ENCODE assay signal across 23 cellular contexts in the genomic region with DNA sequence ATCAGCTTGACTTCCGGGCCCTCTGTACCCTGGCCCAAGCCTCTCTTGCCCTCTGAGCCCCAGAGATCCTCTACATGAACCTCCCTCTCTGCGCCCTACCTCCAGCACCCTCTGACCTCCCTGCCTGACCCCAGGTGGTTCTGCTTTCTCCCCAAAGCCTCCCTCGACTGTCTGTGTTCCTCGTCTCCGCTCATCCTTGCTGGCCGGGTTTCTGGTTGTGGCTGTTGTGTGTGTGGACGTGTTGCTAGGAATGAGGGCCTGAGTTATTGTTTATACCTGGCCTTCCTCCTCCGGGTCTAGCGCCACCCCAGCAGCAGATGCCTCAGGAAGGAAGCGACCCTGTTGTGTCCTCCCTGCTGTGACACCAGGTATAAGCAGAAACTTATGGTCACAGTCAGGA.
DNase-seq lines count a peak whose midpoint lies in the region; ATAC-seq, FAIRE-seq and TF ChIP-seq lines count a peak whose summit lies in the region.
"Had no signal": no experiment of that assay in that cellular context is flagged by ENCODE, and none has a peak within 500 bp of the region (broad histone marks: within the 10 kb centered on the region; RNA-seq: fewer than 3 reads in every experiment).

No MANE protein-coding gene starts in this region.

- no peak overlapping the region for H3K9ac ChIP-seq in HepG2 (ENCODE audit: insufficient read depth, low read depth, low read length)

- no peak for DNase-seq in HepG2 (ENCODE audit: low spot score)
- no peak for DNase-seq in right lobe of liver
- no peak for DNase-seq in WTC11 (ENCODE audit: low spot score)
- no peak for DNase-seq in nephron progenitor cell
- peak; percentile 44 for DNase-seq in upper lobe of right lung
- DNase-seq in central memory CD4-positive, alpha-beta T cell: no peak
- DNase-seq in transverse colon: no peak
- DNase-seq: AML-193; C1 segment of cervical spinal cord; CD8-positive, alpha-beta memory T cell; GDM1; H7; HFFc6; KBM-7; NCI-H1092; NCI-H1436; NCI-H187 treated with DMSO at 0.1 percent for 48 hours; NCI-H748 treated with DMSO at 0.1 percent for 48 hours; NK-92 treated with Interleukin-12 subunit alpha and Interleukin-12 subunit beta, amount 100 ng/mL, for 24 hours had no signal

- H3K4me3 Mint-ChIP-seq in WTC11 (no peak overlapping the region), nephron progenitor cell (no peak overlapping the region)
- H3K4me3 Mint-ChIP-seq: CD8-positive, alpha-beta memory T cell; HFFc6 had no signal

- H3K27me3 Mint-ChIP-seq in WTC11 (ENCODE audit: low read depth): no peaks in the 10 kb centered on the region
- H3K27me3 Mint-ChIP-seq in nephron progenitor cell (ENCODE audit: low read depth, poor library complexity): peaks cover 3% of the 10 kb centered on the region

- no peaks in the 10 kb centered on the region for H4K20me1 ChIP-seq in HepG2 (ENCODE audit: insufficient read depth, low read length)

- H3K4me1 Mint-ChIP-seq in WTC11 (peaks cover 49% of the 10 kb centered on the region), nephron progenitor cell (peaks cover 72% of the 10 kb centered on the region)
- H3K4me1 Mint-ChIP-seq: CD8-positive, alpha-beta memory T cell had no signal

- H3K27ac ChIP-seq in HepG2 (ENCODE audit: extremely low read length, insufficient read depth, low read length): no peak overlapping the region
- no peak overlapping the region for H3K27ac ChIP-seq in right lobe of liver
- H3K27ac ChIP-seq in upper lobe of right lung: no peak overlapping the region
- no peak overlapping the region for H3K27ac ChIP-seq in transverse colon
- H3K27ac ChIP-seq: HL-60 had no signal

- POLR2A ChIA-PET in HepG2 (lab: Yijun Ruan, JAX): no interaction called here
- POLR2A ChIA-PET in WTC11 (lab: Charles Lee): no interaction called here

- no peak overlapping the region for H3K4me2 ChIP-seq in HepG2 (ENCODE audit: low read depth, low read length)

- no peaks in the 10 kb centered on the region for H3K4me1 ChIP-seq in HepG2 (ENCODE audit: insufficient read depth, low read length)
- H3K4me1 ChIP-seq in right lobe of liver: no peaks in the 10 kb centered on the region
- no peaks in the 10 kb centered on the region for H3K4me1 ChIP-seq in upper lobe of right lung
- no peaks in the 10 kb centered on the region for H3K4me1 ChIP-seq in transverse colon

- H3K36me3 Mint-ChIP-seq in WTC11: no peaks in the 10 kb centered on the region
- H3K36me3 Mint-ChIP-seq in nephron progenitor cell (ENCODE audit: low read depth): no peaks in the 10 kb centered on the region
- H3K36me3 Mint-ChIP-seq: CD8-positive, alpha-beta memory T cell had no signal

- TF ChIP-seq EP300 in HepG2 (IDR thresholded peaks at IDR 0.05; ENCODE audit: low read depth in 2 of 2, low read length in 2 of 2): no peak
- TF ChIP-seq EP300 in HepG2 (CRISPR knock-in tag; IDR thresholded peaks at IDR 0.05; ENCODE audit: borderline replicate concordance): no peak
- TF ChIP-seq EP300 in transverse colon (IDR thresholded peaks at IDR 0.05; ENCODE audit: low read depth): no peak

- no peak for TF ChIP-seq POLR2A in HepG2 (IDR thresholded peaks at IDR 0.05; ENCODE audit: insufficient read depth in 1 of 2, low read depth in 2 of 2, low read length in 2 of 2)
- TF ChIP-seq POLR2A in right lobe of liver (IDR thresholded peaks at IDR 0.05): no peak
- TF ChIP-seq POLR2A in transverse colon (IDR thresholded peaks at IDR 0.05): no peak

- ATAC-seq in HepG2: peak; percentile 50
- ATAC-seq in right lobe of liver: no peak
- no peak for ATAC-seq in WTC11
- ATAC-seq in upper lobe of right lung: no peak
- no peak for ATAC-seq in HG03442 (IDR thresholded peaks at IDR 0.05; ENCODE audit: unreplicated experiment)

- H3K36me3 ChIP-seq in HepG2 (replicated peaks in 1 of 2; ENCODE audit: control insufficient read depth in 1 of 2, insufficient read depth in 2 of 2, low read length in 2 of 2) (no peaks in the 10 kb centered on the region), right lobe of liver (no peaks in the 10 kb centered on the region), upper lobe of right lung (no peaks in the 10 kb centered on the region), transverse colon (no peaks in the 10 kb centered on the region)

- 43% methylated on average over 6 of the region's 10 CpGs for WGBS in HepG2 (ENCODE audit: low lambda C conversion rate)
- 80% methylated on average over 3 of the region's 10 CpGs for WGBS in right lobe of liver (ENCODE audit: insufficient coverage, low coverage, low lambda C conversion rate, missing lambda C conversion rate)
- 84% methylated on average over 10 of the region's 10 CpGs; no CpG with 5 or more reads in 1 of the 2 donors for WGBS in transverse colon (ENCODE audit: low coverage in 1 of 2), 2 donors

- H3K27ac Mint-ChIP-seq in WTC11 (0 out of 2 replicates have a peak overlapping the region, but pooled peaks have one; percentile 52), nephron progenitor cell (peak overlapping the region; percentile 31)
- H3K27ac Mint-ChIP-seq: CD8-positive, alpha-beta memory T cell; HFFc6 had no signal

- BruUV-seq in HepG2 (replicated peaks; lab: Mats Ljungman, UMichigan): no TSS peak

- TF ChIP-seq RAD21 in HepG2 (CRISPR knock-in tag; IDR thresholded peaks at IDR 0.05): no peak

- intact Hi-C loops in HepG2 (cut with micrococcal nuclease; ENCODE audit: unreplicated experiment) (no loop called here), right lobe of liver (cut with DNase I) (no loop called here), upper lobe of right lung (cut with DNase I) (no loop called here), transverse colon (cut with DNase I; ENCODE audit: low total_unique reads) (no loop called here)

- H3K4me3 ChIP-seq in HepG2 (replicated peaks in 1 of 3; ENCODE audit: insufficient read depth in 1 of 3, low read depth in 2 of 3, low read length in 3 of 3) (no peak overlapping the region), right lobe of liver (no peak overlapping the region), upper lobe of right lung (no peak overlapping the region), transverse colon (no peak overlapping the region)

- no peaks in the 10 kb centered on the region for H3K79me2 ChIP-seq in HepG2 (ENCODE audit: insufficient read depth, low read length)

- H3K9me3 Mint-ChIP-seq in WTC11 (no peaks in the 10 kb centered on the region), nephron progenitor cell (no peaks in the 10 kb centered on the region)
- H3K9me3 Mint-ChIP-seq: CD8-positive, alpha-beta memory T cell; HFFc6 had no signal

- H3K9me3 ChIP-seq in HepG2 (ENCODE audit: low read length) (no peaks in the 10 kb centered on the region), right lobe of liver (no peaks in the 10 kb centered on the region), upper lobe of right lung (no peaks in the 10 kb centered on the region), transverse colon (no peaks in the 10 kb centered on the region)

- TF ChIP-seq CTCF in HepG2 (CRISPR knock-in tag; IDR thresholded peaks at IDR 0.05) (no peak), right lobe of liver (IDR thresholded peaks at IDR 0.05) (no peak), WTC11 (IDR thresholded peaks at IDR 0.05) (no peak), nephron progenitor cell (IDR thresholded peaks at IDR 0.05) (no peak), upper lobe of right lung (IDR thresholded peaks at IDR 0.05) (no peak), transverse colon (IDR thresholded peaks at IDR 0.05) (no peak)

- FAIRE-seq in HepG2 (lab: Jason Lieb, UNC): no peak
- FAIRE-seq: D721Med, GM18507 had no signal

- in situ Hi-C loops in HepG2 (cut with HindIII; ENCODE audit: extremely low pct_ligation_motif_present, low pct_unique_long_range_greater_than_20kb): no loop called here
- in situ Hi-C loops in transverse colon (cut with MboI; ENCODE audit: low pct_ligation_motif_present in 1 of 4, low pct_unique_long_range_greater_than_20kb in 1 of 4, low sequenced_read_pairs in 3 of 4): loop anchor here in 1 of 4 donors (25.0 kb wide), 1 partner anchor 183 kb away; the partner anchor contains the start of gene DCPS

- no peak overlapping the region for H2AFZ ChIP-seq in HepG2 (ENCODE audit: low read length)

- peaks cover 2 to 54% of the 10 kb centered on the region in 2 experiments; a peak in 4 of 5 replicates for H3K27me3 ChIP-seq in HepG2 (ENCODE audit: control insufficient read depth in 1 of 2, insufficient read depth in 2 of 2, low read length in 2 of 2)
- H3K27me3 ChIP-seq in right lobe of liver: no peaks in the 10 kb centered on the region
- no peaks in the 10 kb centered on the region for H3K27me3 ChIP-seq in upper lobe of right lung
- peaks cover 22% of the 10 kb centered on the region for H3K27me3 ChIP-seq in transverse colon

- CTCF ChIA-PET in HepG2 (lab: Yijun Ruan, JAX; ENCODE audit: low intra/inter-chr PET ratio, low total read pairs): no interaction called here
- CTCF ChIA-PET in WTC11 (lab: Charles Lee): interaction anchor here (1.0 to 5.2 kb wide), 4 partner anchors 9 to 112 kb away, joined by 3 to 46 read pairs (median 4); no protein-coding TSS in a partner anchor

TF ChIP-seq in HepG2, 621 proteins besides CTCF, POLR2A, EP300 and RAD21 (continues in another document):
- TF ChIP-seq TEAD2 (CRISPR knock-in tag; IDR thresholded peaks at IDR 0.05): no peak
- no peak for TF ChIP-seq ZNF569 (CRISPR knock-in tag; IDR thresholded peaks at IDR 0.05; ENCODE audit: borderline replicate concordance)
- no peak for TF ChIP-seq IRX3 (CRISPR knock-in tag; IDR thresholded peaks at IDR 0.05; ENCODE audit: borderline replicate concordance, low read depth)
- no peak for TF ChIP-seq ZNF562 (CRISPR knock-in tag; IDR thresholded peaks at IDR 0.05; ENCODE audit: borderline replicate concordance)
- TF ChIP-seq HNRNPUL1 (IDR thresholded peaks at IDR 0.05; ENCODE audit: low read depth, low read length): no peak
- TF ChIP-seq KLF6 (CRISPR knock-in tag; IDR thresholded peaks at IDR 0.05): no peak
- no peak for TF ChIP-seq ZFP41 (CRISPR knock-in tag; IDR thresholded peaks at IDR 0.05; ENCODE audit: borderline replicate concordance)
- TF ChIP-seq HDAC6 (IDR thresholded peaks at IDR 0.05; ENCODE audit: low read depth, low read length): no peak
- no peak for TF ChIP-seq NCOR1 (IDR thresholded peaks at IDR 0.05; ENCODE audit: borderline replicate concordance, low read length)

TF ChIP-seq in WTC11, 78 proteins besides CTCF, POLR2A, EP300 and RAD21 (continues in another document):
- TF ChIP-seq, protein P1, sequence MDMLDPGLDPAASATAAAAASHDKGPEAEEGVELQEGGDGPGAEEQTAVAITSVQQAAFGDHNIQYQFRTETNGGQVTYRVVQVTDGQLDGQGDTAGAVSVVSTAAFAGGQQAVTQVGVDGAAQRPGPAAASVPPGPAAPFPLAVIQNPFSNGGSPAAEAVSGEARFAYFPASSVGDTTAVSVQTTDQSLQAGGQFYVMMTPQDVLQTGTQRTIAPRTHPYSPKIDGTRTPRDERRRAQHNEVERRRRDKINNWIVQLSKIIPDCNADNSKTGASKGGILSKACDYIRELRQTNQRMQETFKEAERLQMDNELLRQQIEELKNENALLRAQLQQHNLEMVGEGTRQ (CRISPR knock-in tag; IDR thresholded peaks at IDR 0.05): no peak
- TF ChIP-seq ATF3 (CRISPR knock-in tag; conservative IDR thresholded peaks at IDR 0.05) (no peak), SP1 (CRISPR knock-in tag; conservative IDR thresholded peaks at IDR 0.05) (no peak), ZNF263 (CRISPR knock-in tag; IDR thresholded peaks at IDR 0.05; ENCODE audit: low read depth) (no peak)
